8 cellular contexts compared by ENCODE assay signal in genomic region chr9:121201045-121201737, GRCh38. TPM values are rescaled to one million over a fixed set of nuclear protein-coding genes. Genes with fewer than 3 reads are reported as not detected.
DNase-seq lines count a peak whose midpoint lies in the region; ATAC-seq and TF ChIP-seq lines count a peak whose summit lies in the region.

No MANE protein-coding gene starts in this region.

- H3K27ac ChIP-seq in HUES6 (ENCODE audit: low read depth, low read length) (peak overlapping the region; percentile 56; the same call in 1 of the 2 replicates), endodermal cell (ENCODE audit: low read depth, low read length) (peak overlapping the region; percentile 85), muscle layer of duodenum (ENCODE audit: low read length) (peak overlapping the region; percentile 76)

- H3K27me3 ChIP-seq in HUES6 (ENCODE audit: control insufficient read depth, insufficient read depth, low read length): peaks cover 8% of the 10 kb centered on the region; the same call in 1 of the 2 replicates
- no peaks in the 10 kb centered on the region for H3K27me3 ChIP-seq in endodermal cell (ENCODE audit: control insufficient read depth, insufficient read depth, low read length, poor library complexity, severe bottlenecking)
- H3K27me3 ChIP-seq in muscle layer of duodenum (ENCODE audit: low read depth, low read length): no peaks in the 10 kb centered on the region

- DNase-seq in CD1c-positive myeloid dendritic cell (ENCODE audit: extremely low spot score): peak; percentile 62
- peak; percentile 56 for DNase-seq in GM20000 (ENCODE audit: low spot score)
- DNase-seq in activated CD8-positive, alpha-beta T cell treated with anti-CD3 and anti-CD28 coated beads, Interleukin-2, amount 10 ng/mL, durations not matched to agents 7 days and 5 days: peak; percentile 42
- DNase-seq in endodermal cell: peak; percentile 70
- DNase-seq in stimulated activated naive CD4-positive, alpha-beta T cell (lab: John Stamatoyannopoulos, UW): peak in 5 of 6 experiments; percentile 27 to 54 (median 50)
- DNase-seq in NCI-H1092 treated with DMSO at 0.1 percent for 48 hours (lab: John Stamatoyannopoulos, UW): no peak

- peaks cover 24% of the 10 kb centered on the region for H3K36me3 Mint-ChIP-seq in activated CD8-positive, alpha-beta T cell treated with anti-CD3 and anti-CD28 coated beads, Interleukin-2, amount 10 ng/mL, durations not matched to agents 7 days and 5 days (ENCODE audit: low read depth)
- no peaks in the 10 kb centered on the region for H3K36me3 Mint-ChIP-seq in endodermal cell (ENCODE audit: low read depth)

- H3K9me3 ChIP-seq in HUES6 (ENCODE audit: control insufficient read depth, insufficient read depth, low read depth, low read length): no peaks in the 10 kb centered on the region
- H3K9me3 ChIP-seq in endodermal cell (ENCODE audit: control insufficient read depth, low read length): no peaks in the 10 kb centered on the region
- no peaks in the 10 kb centered on the region for H3K9me3 ChIP-seq in muscle layer of duodenum (ENCODE audit: control insufficient read depth in 1 of 2, low read length in 2 of 2)

- no peaks in the 10 kb centered on the region for H3K27me3 Mint-ChIP-seq in activated CD8-positive, alpha-beta T cell treated with anti-CD3 and anti-CD28 coated beads, Interleukin-2, amount 10 ng/mL, durations not matched to agents 7 days and 5 days (ENCODE audit: low read depth)
- peaks cover 2% of the 10 kb centered on the region for H3K27me3 Mint-ChIP-seq in endodermal cell (ENCODE audit: insufficient read depth)

- CTCF ChIA-PET in activated CD8-positive, alpha-beta T cell treated with anti-CD3 and anti-CD28 coated beads, Interleukin-2, amount 10 ng/mL, durations not matched to agents 7 days and 5 days (lab: Charles Lee): interaction anchor here (1.0 to 3.3 kb wide), 7 partner anchors 12 to 193 kb away, joined by 3 to 15 read pairs (median 4); no protein-coding TSS in a partner anchor

- peak overlapping the region; percentile 96 for H3K4me3 Mint-ChIP-seq in activated CD8-positive, alpha-beta T cell treated with anti-CD3 and anti-CD28 coated beads, Interleukin-2, amount 10 ng/mL, durations not matched to agents 7 days and 5 days
- peak overlapping the region; percentile 87 for H3K4me3 Mint-ChIP-seq in endodermal cell

- H3K9ac ChIP-seq in HUES6 (ENCODE audit: low read length) (peak overlapping the region; percentile 83), endodermal cell (ENCODE audit: extremely low read depth, low read length, poor library complexity, severe bottlenecking) (peak overlapping the region; percentile 64)

- POLR2A ChIA-PET in activated CD8-positive, alpha-beta T cell treated with anti-CD3 and anti-CD28 coated beads, Interleukin-2, amount 10 ng/mL, durations not matched to agents 7 days and 5 days (lab: Charles Lee): interaction anchor here (0.6 to 3.2 kb wide), 5 partner anchors 11 to 33 kb away, joined by 4 to 14 read pairs (median 6); no protein-coding TSS in a partner anchor

- 0 to 1% methylated on average over 27 to 81 of the region's 81 CpGs for WGBS in endodermal cell (ENCODE audit: insufficient coverage in 1 of 2, insufficient read length in 1 of 2), 2 experiments

- peaks cover 19% of the 10 kb centered on the region for H3K4me1 ChIP-seq in HUES6 (ENCODE audit: control insufficient read depth, insufficient read depth, low read length)
- peaks cover 10% of the 10 kb centered on the region for H3K4me1 ChIP-seq in endodermal cell (ENCODE audit: control insufficient read depth, insufficient read depth, low read length)
- H3K4me1 ChIP-seq in muscle layer of duodenum (ENCODE audit: control insufficient read depth in 1 of 2, insufficient read depth in 2 of 2, low read length in 2 of 2): peaks cover 18 to 50% of the 10 kb centered on the region in 2 donors

- H3K4me3 ChIP-seq in HUES6 (ENCODE audit: low read depth, low read length): peak overlapping the region; percentile 66
- H3K4me3 ChIP-seq in endodermal cell (ENCODE audit: low read length): peak overlapping the region; percentile 92
- peak overlapping the region; percentile 85 to 87 for H3K4me3 ChIP-seq in muscle layer of duodenum (ENCODE audit: low read depth in 1 of 2, low read length in 2 of 2)

- H3K36me3 ChIP-seq in HUES6 (ENCODE audit: control insufficient read depth, insufficient read depth, low read length): no peaks in the 10 kb centered on the region
- H3K36me3 ChIP-seq in endodermal cell (ENCODE audit: control insufficient read depth, insufficient read depth, low read length): no peaks in the 10 kb centered on the region
- no peaks in the 10 kb centered on the region for H3K36me3 ChIP-seq in muscle layer of duodenum (ENCODE audit: control insufficient read depth in 1 of 2, insufficient read depth in 2 of 2, low read length in 2 of 2)

- H3K9me3 Mint-ChIP-seq in activated CD8-positive, alpha-beta T cell treated with anti-CD3 and anti-CD28 coated beads, Interleukin-2, amount 10 ng/mL, durations not matched to agents 7 days and 5 days (ENCODE audit: insufficient read depth): no peaks in the 10 kb centered on the region
- no peaks in the 10 kb centered on the region for H3K9me3 Mint-ChIP-seq in endodermal cell

- peaks cover 53% of the 10 kb centered on the region for H3K4me1 Mint-ChIP-seq in activated CD8-positive, alpha-beta T cell treated with anti-CD3 and anti-CD28 coated beads, Interleukin-2, amount 10 ng/mL, durations not matched to agents 7 days and 5 days (ENCODE audit: low read depth)
- H3K4me1 Mint-ChIP-seq in endodermal cell: peaks cover 34% of the 10 kb centered on the region

- H3K27ac Mint-ChIP-seq in activated CD8-positive, alpha-beta T cell treated with anti-CD3 and anti-CD28 coated beads, Interleukin-2, amount 10 ng/mL, durations not matched to agents 7 days and 5 days: peak overlapping the region; percentile 95
- no peak overlapping the region for H3K27ac Mint-ChIP-seq in endodermal cell

- TF ChIP-seq CTCF in GM20000 (IDR thresholded peaks at IDR 0.05; ENCODE audit: extremely low read depth, missing control alignments): no peak
- no peak for TF ChIP-seq CTCF in endodermal cell (conservative IDR thresholded peaks at IDR 0.05)

- peak; percentile 42 for ATAC-seq in activated CD8-positive, alpha-beta T cell treated with anti-CD3 and anti-CD28 coated beads, Interleukin-2, amount 10 ng/mL, durations not matched to agents 7 days and 5 days

RNA-seq across cellular contexts. Expression of gene RAB14, which starts 0.5 kb away (rescaled TPM):
- 10 to 100 TPM; 56.7 to 68.2 TPM for total RNA-seq in activated CD8-positive, alpha-beta T cell treated with anti-CD3 and anti-CD28 coated beads, Interleukin-2, amount 10 ng/mL, durations not matched to agents 7 days and 5 days
- total RNA-seq in endodermal cell: 10 to 100 TPM; 35.9 to 40.7 TPM
- 47.2 TPM for polyA plus RNA-seq in endodermal cell (2013, experiment 1 of 2)
- polyA plus RNA-seq in endodermal cell (2013, experiment 2 of 2): 48.1 TPM
